Comparison of ENCODE assay signal across 25 cellular contexts in the genomic region with DNA sequence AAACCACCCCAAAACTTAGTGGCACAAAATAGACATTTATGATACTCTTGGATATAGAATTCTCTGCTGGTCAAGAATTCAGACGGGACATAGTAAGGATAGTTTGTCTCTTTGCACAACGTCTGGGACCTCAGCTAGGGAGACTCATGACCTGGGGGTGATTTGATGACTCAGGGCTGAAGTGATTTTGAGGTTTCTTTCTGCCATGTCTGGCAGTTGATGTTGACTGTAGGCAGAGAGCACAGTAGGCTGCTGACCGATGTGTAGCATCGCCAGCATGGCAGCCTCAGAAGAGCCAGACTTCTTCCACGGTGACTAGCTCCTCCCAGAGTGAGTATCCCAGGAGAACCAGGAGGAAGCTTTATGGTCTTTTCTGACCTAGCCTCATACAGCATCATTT.
DNase-seq lines count a peak whose midpoint lies in the region; ATAC-seq, FAIRE-seq and TF ChIP-seq lines count a peak whose summit lies in the region.
"Had no signal": no experiment of that assay in that cellular context is flagged by ENCODE, and none has a peak within 500 bp of the region (broad histone marks: within the 10 kb centered on the region; RNA-seq: fewer than 3 reads in every experiment).

No MANE protein-coding gene starts in this region.

- FAIRE-seq in bronchial epithelial cell (lab: Jason Lieb, UNC) = no peak
- FAIRE-seq: GM12878 had no signal

- peak overlapping the region in 1 of 2 experiments; percentile 2 for H3K18ac ChIP-seq in mesenchymal stem cell (ENCODE audit: low read depth in 1 of 2, low read length in 2 of 2)

- H2BK5ac ChIP-seq in mesenchymal stem cell (ENCODE audit: low read depth, low read length, poor library complexity, severe bottlenecking) = no peak overlapping the region

- H2AK5ac ChIP-seq in mesenchymal stem cell (ENCODE audit: low read length, severe bottlenecking) = no peak overlapping the region

- H3K9ac ChIP-seq in PC-3 (ENCODE audit: low read length) (no peak overlapping the region), mesenchymal stem cell (ENCODE audit: low read length) (no peak overlapping the region)

- H4K8ac ChIP-seq in mesenchymal stem cell (ENCODE audit: low read length) = no peak overlapping the region

- no peak overlapping the region for H2BK12ac ChIP-seq in mesenchymal stem cell (ENCODE audit: low read length in 2 of 2)

- H3K27me3 ChIP-seq in PC-3 (ENCODE audit: low read length) (no peaks in the 10 kb centered on the region), bronchial epithelial cell (ENCODE audit: control insufficient read depth, insufficient read depth, low read length) (no peaks in the 10 kb centered on the region), mesenchymal stem cell (ENCODE audit: control insufficient read depth in 1 of 2, insufficient read depth in 1 of 2, low read length in 2 of 2) (no peaks in the 10 kb centered on the region)

- no peak for TF ChIP-seq CTCF in PC-3 (conservative IDR thresholded peaks at IDR 0.05; ENCODE audit: low read depth, low read length)
- no peak for TF ChIP-seq CTCF in bronchial epithelial cell (IDR thresholded peaks at IDR 0.05; ENCODE audit: insufficient read depth, low read length, severe bottlenecking)

- H3K36me3 ChIP-seq in PC-3 (ENCODE audit: low read depth, low read length) = peaks cover 7% of the 10 kb centered on the region; the same call in 1 of the 2 replicates
- H3K36me3 ChIP-seq in bronchial epithelial cell (ENCODE audit: control insufficient read depth, insufficient read depth, low read length) = peaks cover 2% of the 10 kb centered on the region
- no peaks in the 10 kb centered on the region for H3K36me3 ChIP-seq in mesenchymal stem cell (ENCODE audit: control insufficient read depth in 1 of 2, insufficient read depth in 2 of 2, low read depth in 1 of 2, low read length in 2 of 2)

- H2AFZ ChIP-seq in PC-3 (ENCODE audit: low read length) (no peak overlapping the region), mesenchymal stem cell (ENCODE audit: low read depth, low read length) (no peak overlapping the region)
- H2AFZ ChIP-seq: GM23338 had no signal

- no peak overlapping the region for H3K14ac ChIP-seq in mesenchymal stem cell (ENCODE audit: low read length in 2 of 2)

- H3K79me2 ChIP-seq in PC-3 (ENCODE audit: low read length) = peaks cover 13% of the 10 kb centered on the region; the same call in 1 of the 2 replicates

- H3K27ac ChIP-seq in PC-3 (ENCODE audit: low read length) (no peak overlapping the region), mesenchymal stem cell (ENCODE audit: low read length, poor library complexity, severe bottlenecking) (no peak overlapping the region)

- no peak overlapping the region for H2BK15ac ChIP-seq in mesenchymal stem cell (ENCODE audit: low read depth, poor library complexity, severe bottlenecking)

- 75% methylated on average over 5 of the region's 5 CpGs for WGBS in mesenchymal stem cell

- no peaks in the 10 kb centered on the region for H4K20me1 ChIP-seq in PC-3 (ENCODE audit: low read length)

- intact Hi-C loops in PC-3 (cut with micrococcal nuclease) = no loop called here

- POLR2A ChIA-PET in PC-3 (lab: Charles Lee; ENCODE audit: unreplicated experiment) = interaction anchor here (0.7 kb wide), 1 partner anchor 67 kb away, joined by 3 read pairs; no protein-coding TSS in a partner anchor

- ATAC-seq in PC-3 (no peak; the same call in 1 of the 2 replicates), GM19397 (IDR thresholded peaks at IDR 0.05; ENCODE audit: unreplicated experiment) (no peak)
- ATAC-seq: activated CD8-positive, alpha-beta memory T cell treated with anti-CD3 and anti-CD28 coated beads, Interleukin-2, amount 10 ng/mL, durations not matched to agents 7 days and 5 days; GM12878; GM23338; T-cell had no signal

- no peak overlapping the region for H4K91ac ChIP-seq in mesenchymal stem cell (ENCODE audit: low read length)

- H3K9me3 ChIP-seq in PC-3 (ENCODE audit: low read length) = no peaks in the 10 kb centered on the region
- no peaks in the 10 kb centered on the region for H3K9me3 ChIP-seq in mesenchymal stem cell (ENCODE audit: control insufficient read depth, low read length)

- no peak overlapping the region for H2BK120ac ChIP-seq in mesenchymal stem cell (ENCODE audit: low read depth, low read length)

- H3K4me1 ChIP-seq in PC-3 (ENCODE audit: insufficient read depth, low read length) (peaks cover 31% of the 10 kb centered on the region), mesenchymal stem cell (ENCODE audit: control insufficient read depth, insufficient read depth, low read depth, low read length) (peaks cover 7% of the 10 kb centered on the region)

- DNase-seq in ELR (ENCODE audit: low read depth) = peak; percentile 94
- peak; percentile 40 for DNase-seq in PC-3
- peak; percentile 81 for DNase-seq in bronchial epithelial cell (ENCODE audit: low read depth)
- peak; percentile 68 for DNase-seq in mesenchymal stem cell
- DNase-seq in NCI-H1694 (lab: John Stamatoyannopoulos, UW) = no peak
- DNase-seq in HT-29 (ENCODE audit: low spot score) = no peak
- no peak for DNase-seq in effector CD8-positive, alpha-beta T cell (lab: John Stamatoyannopoulos, UW)
- DNase-seq: activated CD4-positive, alpha-beta T cell treated with anti-CD3 and anti-CD28 coated beads for 48 hours; activated CD8-positive, alpha-beta memory T cell treated with anti-CD3 and anti-CD28 coated beads, Interleukin-2, amount 10 ng/mL, durations not matched to agents 7 days and 5 days; activated naive CD8-positive, alpha-beta T cell treated with anti-CD3 and anti-CD28 coated beads for 36 hours; CD4-positive, alpha-beta T cell; foreskin melanocyte; kidney glomerular epithelial cell; naive B cell; NCI-H1417; NCI-H2107; NCI-H510A; occipital lobe; SHP77 treated with DMSO at 0.1 percent for 48 hours; stimulated activated CD4-positive, alpha-beta T cell treated with anti-CD3 and anti-CD28 coated beads, Interleukin-12 subunit alpha, Interleukin-12 subunit beta, amount 100 ng/mL, for 4 hours; stimulated activated CD8-positive, alpha-beta memory T cell treated with anti-CD3 and anti-CD28 coated beads, Interleukin-4, amount 100 ng/mL, for 48 hours; T-cell had no signal

- no TSS peak for BruUV-seq in PC-3 (replicated peaks; lab: Mats Ljungman, UMichigan)

- CTCF ChIA-PET in PC-3 (lab: Charles Lee) = interaction anchor here (0.6 kb wide), 1 partner anchor 80 kb away, joined by 3 read pairs; no protein-coding TSS in a partner anchor

- no peak overlapping the region for H3K4me2 ChIP-seq in PC-3 (ENCODE audit: low read length)
- no peak overlapping the region for H3K4me2 ChIP-seq in mesenchymal stem cell (ENCODE audit: low read length, poor library complexity, severe bottlenecking)
- H3K4me2 ChIP-seq: GM23338 had no signal

- peaks cover 3% of the 10 kb centered on the region for H3K79me1 ChIP-seq in mesenchymal stem cell (replicated peaks; ENCODE audit: low read length, poor library complexity, severe bottlenecking)

- H3K23ac ChIP-seq in mesenchymal stem cell (ENCODE audit: low read length in 2 of 2) = no peak overlapping the region

- H3K9me2 ChIP-seq in PC-3 (replicated peaks; ENCODE audit: low read length) = no peaks in the 10 kb centered on the region

- H3F3A ChIP-seq in PC-3 (ENCODE audit: low read length, unreplicated experiment) = no peaks in the 10 kb centered on the region

- H3K4ac ChIP-seq in mesenchymal stem cell (ENCODE audit: low read depth in 1 of 2, low read length in 2 of 2) = no peak overlapping the region

- H3K4me3 ChIP-seq in PC-3 (ENCODE audit: low read length) (no peak overlapping the region), bronchial epithelial cell (ENCODE audit: low read depth, low read length) (no peak overlapping the region), mesenchymal stem cell (ENCODE audit: insufficient read depth in 1 of 2, low read depth in 1 of 2, low read length in 2 of 2) (no peak overlapping the region)
- H3K4me3 ChIP-seq: GM12878, GM23338 had no signal

Comparison
In these comparisons a context has a peak if more than half of its experiments do, and no peak if none do; other contexts are left out.
1. DNase-seq: peak in ELR (single experiment), PC-3 (single experiment), bronchial epithelial cell (single experiment) and mesenchymal stem cell (single experiment); none in NCI-H1694 (single experiment), HT-29 (single experiment) and effector CD8-positive, alpha-beta T cell (single experiment).